Comparison of ENCODE assay signal across 18 cellular contexts in the genomic region with DNA sequence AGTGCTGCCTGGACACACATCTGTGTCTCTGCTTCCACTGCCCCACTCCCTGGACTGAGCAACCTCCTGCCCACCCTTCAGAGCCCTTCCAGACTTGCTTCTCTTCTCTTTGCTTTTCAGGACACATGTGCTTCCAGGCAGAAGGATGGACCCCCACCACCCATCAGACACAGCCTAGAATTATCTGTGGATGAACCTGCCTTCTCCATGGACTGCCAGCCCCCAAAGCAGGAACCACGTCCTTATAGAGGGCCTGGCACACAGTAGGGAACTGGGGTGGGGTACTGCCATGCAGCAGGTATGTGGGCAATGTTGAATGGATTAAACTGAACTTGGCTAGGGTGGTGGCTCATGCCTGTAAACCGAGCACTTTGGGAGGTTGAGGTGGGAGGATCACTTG. TPM values are rescaled to one million over a fixed set of nuclear protein-coding genes. Genes with fewer than 3 reads are reported as not detected.
DNase-seq lines count a peak whose midpoint lies in the region; ATAC-seq, FAIRE-seq and TF ChIP-seq lines count a peak whose summit lies in the region.
"Had no signal": no experiment of that assay in that cellular context is flagged by ENCODE, and none has a peak within 500 bp of the region (broad histone marks: within the 10 kb centered on the region; RNA-seq: fewer than 3 reads in every experiment).

No MANE protein-coding gene starts in this region.

- DNase-seq in RWPE2 (ENCODE audit: low spot score) (peak; percentile 54), H1 (ENCODE audit: low read depth in 1 of 2, low spot score in 2 of 2) (no peak), osteoblast (ENCODE audit: insufficient read length, low spot score, missing footprints) (no peak), tibial nerve (ENCODE audit: low spot score in 2 of 2) (no peak), right lobe of liver (no peak), SIG-M5 treated with dmso at 0.1 percent for 504 hours (lab: John Stamatoyannopoulos, UW; ENCODE audit: unreplicated experiment) (no peak)
- DNase-seq: DND-41, MG63, NCI-H1092 treated with DMSO at 0.1 percent for 48 hours, NCI-H2081 treated with DMSO at 0.1 percent for 48 hours, NCI-H510A, NCI-H774 had no signal

- no peak overlapping the region for H3K4ac ChIP-seq in H1 (replicated peaks; ENCODE audit: insufficient read length, low read depth, low read length)

- ATAC-seq in RWPE2 (ENCODE audit: low read depth): no peak
- no peak for ATAC-seq in right lobe of liver
- no peak for ATAC-seq in GM21390 (IDR thresholded peaks at IDR 0.05; ENCODE audit: unreplicated experiment)
- ATAC-seq: GM23338, HepG2, PC-3 had no signal

- H4K91ac ChIP-seq in H1 (replicated peaks; ENCODE audit: insufficient read length, low read length): no peak overlapping the region

- H3K23me2 ChIP-seq in H1 (ENCODE audit: low read depth, low read length): peaks cover 4% of the 10 kb centered on the region; the same call in 1 of the 2 replicates

- no peak overlapping the region for H3K4me2 ChIP-seq in H1 (ENCODE audit: insufficient read depth in 1 of 2, low read depth in 2 of 2, low read length in 2 of 2)
- no peak overlapping the region for H3K4me2 ChIP-seq in osteoblast (ENCODE audit: insufficient read depth, low read length)
- H3K4me2 ChIP-seq: GM23338 had no signal

- no peaks in the 10 kb centered on the region for H4K20me1 ChIP-seq in H1 (replicated peaks in 1 of 2; ENCODE audit: control insufficient read depth in 1 of 2, insufficient read depth in 2 of 2, low read length in 2 of 2)
- H4K20me1 ChIP-seq in osteoblast (ENCODE audit: insufficient read depth, low read length): no peaks in the 10 kb centered on the region

- no peak for TF ChIP-seq CTCF in RWPE2 (IDR thresholded peaks at IDR 0.05; ENCODE audit: poor library complexity, severe bottlenecking)
- TF ChIP-seq CTCF in H1 (IDR thresholded peaks at IDR 0.05; ENCODE audit: control extremely low read depth in 1 of 3, insufficient read depth in 1 of 3, low read depth in 1 of 3, low read length in 3 of 3): no peak
- no peak for TF ChIP-seq CTCF in osteoblast (IDR thresholded peaks at IDR 0.05; ENCODE audit: extremely low read depth, low read depth, low read length)
- TF ChIP-seq CTCF in tibial nerve (IDR thresholded peaks at IDR 0.05): no peak
- TF ChIP-seq CTCF in right lobe of liver (IDR thresholded peaks at IDR 0.05): no peak

- H2BK15ac ChIP-seq in H1 (ENCODE audit: low read length): no peak overlapping the region

- H3K79me1 ChIP-seq in H1 (ENCODE audit: low read depth, low read length): no peaks in the 10 kb centered on the region

- no peak overlapping the region for H4K5ac ChIP-seq in H1 (ENCODE audit: insufficient read length, low read depth, low read length)

- no peak overlapping the region for H3K4me3 ChIP-seq in RWPE2 (ENCODE audit: severe bottlenecking)
- no peak overlapping the region for H3K4me3 ChIP-seq in H1 (ENCODE audit: extremely low read depth in 1 of 4, insufficient read depth in 2 of 4, low read depth in 3 of 4, low read length in 4 of 4)
- no peak overlapping the region for H3K4me3 ChIP-seq in osteoblast (ENCODE audit: insufficient read depth, low read length)
- no peak overlapping the region for H3K4me3 ChIP-seq in tibial nerve
- H3K4me3 ChIP-seq in right lobe of liver: no peak overlapping the region
- H3K4me3 ChIP-seq: GM23338, MG63 had no signal

- WGBS in H1 (ENCODE audit: extremely low coverage in 1 of 2, insufficient coverage in 1 of 2, insufficient read length in 1 of 2, insufficient replicate concordance in 2 of 2, low coverage in 1 of 2, low lambda C conversion rate in 2 of 2, missing lambda C conversion rate in 1 of 2), 2 experiments: 90% methylated on average over 2 of the region's 2 CpGs; no CpG with 5 or more reads in 1 of the 2 experiments
- WGBS in tibial nerve, 2 donors: 70 to 84% methylated on average over 2 of the region's 2 CpGs
- 57% methylated on average over 1 of the region's 2 CpGs for WGBS in right lobe of liver (ENCODE audit: insufficient coverage, low coverage, low lambda C conversion rate, missing lambda C conversion rate)

- intact Hi-C loops in right lobe of liver (cut with DNase I): no loop called here

- no peak overlapping the region for H2AK5ac ChIP-seq in H1 (ENCODE audit: low read depth, low read length)

- TF ChIP-seq EP300 in H1 (IDR thresholded peaks at IDR 0.05; ENCODE audit: borderline replicate concordance in 1 of 2, low read depth in 2 of 2, low read length in 2 of 2): no peak
- no peak for TF ChIP-seq EP300 in tibial nerve (IDR thresholded peaks at IDR 0.05)

- H2AFZ ChIP-seq in H1 (ENCODE audit: low read length) (no peak overlapping the region), osteoblast (ENCODE audit: low read length) (no peak overlapping the region)
- H2AFZ ChIP-seq: GM23338 had no signal

- H3K23ac ChIP-seq in H1 (ENCODE audit: insufficient read length): no peak overlapping the region

- H2BK20ac ChIP-seq in H1 (ENCODE audit: low read length): no peak overlapping the region

- H3K56ac ChIP-seq in H1 (replicated peaks; ENCODE audit: insufficient read length, low read depth, low read length): no peak overlapping the region

- H2BK12ac ChIP-seq in H1 (ENCODE audit: low read depth, low read length): no peak overlapping the region

- H3K27ac ChIP-seq in RWPE2 (ENCODE audit: poor library complexity, severe bottlenecking) (no peak overlapping the region), H1 (ENCODE audit: low read depth, low read length) (no peak overlapping the region), osteoblast (ENCODE audit: low read depth, low read length) (peak overlapping the region; percentile 13), tibial nerve (peak overlapping the region in 3 of 4 donors; percentile 8 to 96 (median 93)), right lobe of liver (no peak overlapping the region)
- H3K27ac ChIP-seq: C4-2B had no signal

- TF ChIP-seq RAD21 in H1 (IDR thresholded peaks at IDR 0.05 in 1 of 2, conservative IDR thresholded peaks at IDR 0.05 in 1 of 2; ENCODE audit: low read depth in 2 of 2, low read length in 2 of 2): no peak

- no peaks in the 10 kb centered on the region for H3K79me2 ChIP-seq in H1 (ENCODE audit: control insufficient read depth in 1 of 2, insufficient read depth in 2 of 2, low read length in 2 of 2)
- peaks cover 4% of the 10 kb centered on the region for H3K79me2 ChIP-seq in osteoblast (ENCODE audit: insufficient read depth, low read length)

- CTCF ChIA-PET in H1 (lab: Charles Lee; ENCODE audit: partially characterized antibody): no interaction called here

- no peak overlapping the region for H3K18ac ChIP-seq in H1 (ENCODE audit: extremely low read depth, low read length)

- no peaks in the 10 kb centered on the region for H3K9me3 ChIP-seq in RWPE2 (ENCODE audit: severe bottlenecking)
- no peaks in the 10 kb centered on the region for H3K9me3 ChIP-seq in H1 (ENCODE audit: insufficient read depth in 2 of 2, low read depth in 1 of 2, low read length in 1 of 2)
- no peaks in the 10 kb centered on the region for H3K9me3 ChIP-seq in osteoblast (ENCODE audit: low read depth, low read length)
- no peaks in the 10 kb centered on the region for H3K9me3 ChIP-seq in tibial nerve
- no peaks in the 10 kb centered on the region for H3K9me3 ChIP-seq in right lobe of liver
- H3K9me3 ChIP-seq: MG63 had no signal

- H3K36me3 ChIP-seq in RWPE2 (ENCODE audit: low read depth) (no peaks in the 10 kb centered on the region), H1 (ENCODE audit: control insufficient read depth in 2 of 4, insufficient read depth in 4 of 4, low read length in 3 of 4) (no peaks in the 10 kb centered on the region), osteoblast (ENCODE audit: insufficient read depth, low read length) (peaks cover 3% of the 10 kb centered on the region), tibial nerve (no peaks in the 10 kb centered on the region), right lobe of liver (no peaks in the 10 kb centered on the region)
- H3K36me3 ChIP-seq: MG63 had no signal

- no peak overlapping the region for H3K14ac ChIP-seq in H1 (ENCODE audit: insufficient read length)

- H3K27me3 ChIP-seq in RWPE2 (ENCODE audit: insufficient read depth, poor library complexity, severe bottlenecking): peaks cover 16% of the 10 kb centered on the region
- peaks cover 3 to 18% (median 12%) of the 10 kb centered on the region in 4 experiments; a peak in 5 of 7 replicates for H3K27me3 ChIP-seq in H1 (replicated peaks in 1 of 4; ENCODE audit: control insufficient read depth in 3 of 4, extremely low read depth in 1 of 4, insufficient read depth in 3 of 4, low read length in 3 of 4)
- H3K27me3 ChIP-seq in osteoblast (ENCODE audit: insufficient read depth, low read length): no peaks in the 10 kb centered on the region
- H3K27me3 ChIP-seq in tibial nerve: peaks cover 0 to 4% of the 10 kb centered on the region in 2 donors
- no peaks in the 10 kb centered on the region for H3K27me3 ChIP-seq in right lobe of liver
- H3K27me3 ChIP-seq: MG63 had no signal

- TF ChIP-seq POLR2A in H1 (IDR thresholded peaks at IDR 0.05; ENCODE audit: control extremely low read depth in 1 of 2, low read depth in 2 of 2, low read length in 2 of 2) (no peak), tibial nerve (IDR thresholded peaks at IDR 0.05) (no peak), right lobe of liver (IDR thresholded peaks at IDR 0.05) (no peak)

- no peak for FAIRE-seq in H1 (lab: Jason Lieb, UNC)
- FAIRE-seq: G401.6, HepG2 had no signal

- POLR2A ChIA-PET in H1 (lab: Charles Lee; ENCODE audit: partially characterized antibody): no interaction called here

- H3K9ac ChIP-seq in H1 (replicated peaks in 1 of 4; ENCODE audit: extremely low read depth in 1 of 4, low read depth in 3 of 4, low read length in 3 of 4): no peak overlapping the region

- H2BK5ac ChIP-seq in H1 (ENCODE audit: low read depth, low read length): no peak overlapping the region

- H3K4me1 ChIP-seq in RWPE2 (ENCODE audit: insufficient read depth, poor library complexity, severe bottlenecking) (no peaks in the 10 kb centered on the region), H1 (replicated peaks in 1 of 4; ENCODE audit: control insufficient read depth in 3 of 4, insufficient read depth in 4 of 4, low read length in 3 of 4) (peaks cover 0 to 14% (median 6%) of the 10 kb centered on the region in 4 experiments; a peak in 4 of 7 replicates), osteoblast (ENCODE audit: insufficient read depth, low read length) (peaks cover 50% of the 10 kb centered on the region), tibial nerve (peaks cover 0 to 82% (median 20%) of the 10 kb centered on the region in 4 donors), right lobe of liver (peaks cover 0 to 8% (median 3%) of the 10 kb centered on the region in 4 donors)

- no peak overlapping the region for H2BK120ac ChIP-seq in H1 (replicated peaks; ENCODE audit: low read depth, low read length)

- H4K8ac ChIP-seq in H1 (ENCODE audit: extremely low read depth, insufficient read depth, low read length): peak overlapping the region; percentile 36; the same call in 1 of the 2 replicates

RNA-seq across cellular contexts. Expression of gene KIAA1755, which starts 3.6 kb away (rescaled TPM):
- total RNA-seq in H1 (2021; fragmentation: NEBNext Ultra II Directional; extraction: Animal tissue kit (Norgen Biotek cat#: 25700)): not detected in 2 replicates
- 0.23 and 0.27 TPM in 2 replicates for polyA plus RNA-seq in H1 (2011; rRNA removed)
- polyA plus RNA-seq in H1 (2011; cell fraction: cytosol; rRNA removed): 0.10 TPM
- polyA plus RNA-seq in H1 (2011; cell fraction: nucleus; rRNA removed): 0.26 TPM
- polyA plus RNA-seq in H1 (2012, experiment 1 of 2): 0.14 to 0.28 TPM (median 0.20 TPM) in 4 replicates
- polyA plus RNA-seq in H1 (2012, experiment 2 of 2): 0.26 TPM
- polyA plus RNA-seq in H1 (2013, experiment 1 of 2): 0.08 TPM
- polyA plus RNA-seq in H1 (2013, experiment 2 of 2): 0.07 TPM
- polyA minus RNA-seq in H1 (2011; rRNA and poly(A)+ RNA removed): 0.07 and 0.09 TPM in 2 replicates
- polyA minus RNA-seq in H1 (2011; cell fraction: cytosol; rRNA and poly(A)+ RNA removed): not detected
- 0.50 TPM for polyA minus RNA-seq in H1 (2011; cell fraction: nucleus; rRNA and poly(A)+ RNA removed)
- total RNA-seq in osteoblast (2.5 and 2.7 TPM in 2 replicates), tibial nerve (10 to 100 TPM; 12.0 to 36.3 (median 23.1) TPM), right lobe of liver (1 to 10 TPM in 4 of 6 experiments, under 1 TPM in 2; 0.06 to 2.7 (median 1.5) TPM)
- polyA plus RNA-seq: GM23338, HepG2 had no signal

RNA-seq across cellular contexts. Expression of gene BPI, which starts 47.0 kb away (rescaled TPM):
- not detected in 2 replicates for total RNA-seq in H1 (2021; fragmentation: NEBNext Ultra II Directional; extraction: Animal tissue kit (Norgen Biotek cat#: 25700))
- polyA plus RNA-seq in H1 (2011; rRNA removed): not detected in 2 replicates
- not detected for polyA plus RNA-seq in H1 (2011; cell fraction: cytosol; rRNA removed)
- polyA plus RNA-seq in H1 (2011; cell fraction: nucleus; rRNA removed): not detected
- polyA plus RNA-seq in H1 (2012, experiment 1 of 2): not detected in 4 replicates
- not detected for polyA plus RNA-seq in H1 (2012, experiment 2 of 2)
- polyA plus RNA-seq in H1 (2013, experiment 1 of 2): not detected
- not detected for polyA plus RNA-seq in H1 (2013, experiment 2 of 2)
- polyA minus RNA-seq in H1 (2011; rRNA and poly(A)+ RNA removed): not detected in 2 replicates
- not detected for polyA minus RNA-seq in H1 (2011; cell fraction: cytosol; rRNA and poly(A)+ RNA removed)
- polyA minus RNA-seq in H1 (2011; cell fraction: nucleus; rRNA and poly(A)+ RNA removed): not detected
- total RNA-seq in osteoblast (under 0.01 TPM in 1 of 2 replicates, not detected in the other), tibial nerve (under 1 TPM in 1 of 4 donors, not detected in 3; 0.84 TPM), right lobe of liver (1 to 10 TPM in 1 of 6 experiments, under 1 TPM in 3, not detected in 2; 0.26 to 1.3 (median 0.60) TPM)
- total RNA-seq: GM23338, HepG2, PC-3 had no signal
- polyA plus RNA-seq: GM23338, HepG2 had no signal

Comparison
In these comparisons a context has a peak if more than half of its experiments do, and no peak if none do; other contexts are left out.
1. H3K27ac ChIP-seq: peak in osteoblast (single experiment) and tibial nerve (3 of 4); none in RWPE2 (single experiment), H1 (single experiment) and right lobe of liver (0 of 3).